8 cellular contexts compared by ENCODE assay signal in the genomic region with DNA sequence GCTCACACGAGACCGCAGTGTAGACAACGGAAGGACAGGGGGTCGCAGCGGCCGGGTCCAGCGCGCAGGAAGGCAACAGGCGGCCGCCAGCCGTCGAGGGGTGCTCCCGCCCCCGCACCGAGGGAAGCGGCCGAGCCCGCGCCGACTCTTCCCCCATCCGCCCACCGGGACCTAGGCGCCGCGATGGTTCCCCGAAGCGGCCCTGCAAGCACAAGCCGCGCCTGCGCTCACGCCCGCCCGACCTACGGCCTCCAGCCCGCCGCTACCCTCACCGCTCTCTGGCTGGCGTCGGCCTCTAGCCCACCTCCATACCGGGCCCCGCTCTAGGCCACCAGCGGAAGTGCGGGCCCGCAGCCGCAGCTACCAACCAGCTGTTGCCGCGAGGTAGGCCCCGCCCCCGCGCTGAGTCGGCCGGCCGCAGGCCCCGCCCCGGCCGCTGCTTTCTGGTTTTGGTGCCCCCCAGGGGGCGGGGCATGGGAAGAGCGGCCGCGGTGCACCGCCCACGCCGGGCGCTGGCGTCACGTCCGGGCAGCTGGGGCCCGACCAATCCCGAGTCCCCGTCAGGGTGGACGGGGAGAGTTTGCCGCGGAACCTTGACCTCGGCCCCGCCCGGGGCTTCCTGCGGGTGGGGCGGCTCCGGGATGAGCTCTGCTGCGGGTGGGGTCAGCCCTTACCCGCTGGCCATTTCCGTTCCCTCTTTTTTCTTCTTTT.
DNase-seq lines count a peak whose midpoint lies in the region; ATAC-seq and TF ChIP-seq lines count a peak whose summit lies in the region.

Gene SETX (minus strand): TSS at position 342 of the 711 bp plus-strand sequence. CDS start 5,558 bp downstream, outside the sequence.

- H3K27me3 Mint-ChIP-seq in central memory CD8-positive, alpha-beta T cell: no peaks in the 10 kb centered on the region

- peaks cover 37% of the 10 kb centered on the region for H3K4me1 Mint-ChIP-seq in central memory CD8-positive, alpha-beta T cell

- H3K27ac Mint-ChIP-seq in central memory CD8-positive, alpha-beta T cell (ENCODE audit: low read depth): peak within 1 kb of the TSS; percentile 96

- H3K4me3 Mint-ChIP-seq in central memory CD8-positive, alpha-beta T cell: peak within 1 kb of the TSS; percentile 91

- DNase-seq in AML-193 (lab: John Stamatoyannopoulos, UW) (peak; percentile 87 to 92), NCI-H446 treated with DMSO at 0.1 percent for 48 hours (lab: John Stamatoyannopoulos, UW) (peak; percentile 82), iris pigment epithelial cell (ENCODE audit: low read depth) (peak; percentile 96)
- peak; percentile 75 to 80 for DNase-seq in central memory CD8-positive, alpha-beta T cell (ENCODE audit: low spot score in 2 of 2)
- DNase-seq in stimulated activated CD4-positive, alpha-beta T cell treated with anti-CD3 and anti-CD28 coated beads, Interleukin-12 subunit alpha, Interleukin-12 subunit beta, amount 100 ng/mL, for 24 hours (ENCODE audit: low read depth in 2 of 2): peak; percentile 90 to 96

- no peaks in the 10 kb centered on the region for H3K9me3 Mint-ChIP-seq in central memory CD8-positive, alpha-beta T cell

- peak; percentile 98 for TF ChIP-seq POLR2A in GM19099 (IDR thresholded peaks at IDR 0.05; ENCODE audit: extremely low read depth, insufficient read length, low read depth)

- peaks cover 36% of the 10 kb centered on the region for H3K36me3 Mint-ChIP-seq in central memory CD8-positive, alpha-beta T cell (ENCODE audit: insufficient read depth)

- peak; percentile 78 for ATAC-seq in HG03378 (IDR thresholded peaks at IDR 0.05; ENCODE audit: unreplicated experiment)
- ATAC-seq in activated CD4-positive, CD25-positive, alpha-beta regulatory T cell treated with anti-CD3 and anti-CD28 coated beads, Interleukin-2, amount 50 U/mL, for 24 hours: peak; percentile 87 to 89
- ATAC-seq in central memory CD8-positive, alpha-beta T cell (replicated peaks; ENCODE audit: extremely low read depth, poor library complexity, severe bottlenecking): peak; percentile 81

Comparison
In these comparisons a context has a peak if more than half of its experiments do, and no peak if none do; other contexts are left out.
1. Peak in every context shown above with its lines: DNase-seq and ATAC-seq.